Comparison of ENCODE assay signal across 14 cellular contexts in genomic region chr6:29243044-29243443, GRCh38. TPM values are rescaled to one million over a fixed set of nuclear protein-coding genes. Genes with fewer than 3 reads are reported as not detected.
"Had no signal": no experiment of that assay in that cellular context is flagged by ENCODE, and none has a peak within 500 bp of the region (broad histone marks: within the 10 kb centered on the region; RNA-seq: fewer than 3 reads in every experiment).

No MANE protein-coding gene starts in this region.

RNA-seq across cellular contexts. Expression of gene OR14J1, which starts 58.5 kb away (rescaled TPM):
- total RNA-seq: activated B cell treated with CpG ODN at 0.5 μM for 24 hours; activated CD4-positive, alpha-beta memory T cell treated with anti-CD3 and anti-CD28 coated beads for 36 hours; activated CD4-positive, alpha-beta memory T cell treated with anti-CD3 and anti-CD28 coated beads, Interleukin-2, amount 10 ng/mL, durations not matched to agents 7 days and 5 days; activated CD4-positive, alpha-beta T cell treated with anti-CD3 and anti-CD28 coated beads for 36 hours; activated CD4-positive, alpha-beta T cell treated with anti-CD3 and anti-CD28 coated beads, Interleukin-2, amount 10 ng/mL, durations not matched to agents 24 days and 14 days; activated CD4-positive, alpha-beta T cell treated with anti-CD3 and anti-CD28 coated beads, Interleukin-2, amount 10 ng/mL, durations not matched to agents 7 days and 5 days; activated CD8-positive, alpha-beta memory T cell treated with anti-CD3 and anti-CD28 coated beads for 36 hours; activated CD8-positive, alpha-beta memory T cell treated with anti-CD3 and anti-CD28 coated beads, Interleukin-2, amount 10 ng/mL, durations not matched to agents 7 days and 5 days; activated CD8-positive, alpha-beta T cell treated with anti-CD3 and anti-CD28 coated beads for 36 hours; activated CD8-positive, alpha-beta T cell treated with anti-CD3 and anti-CD28 coated beads, Interleukin-2, amount 10 ng/mL, durations not matched to agents 7 days and 5 days; T-helper 1 cell treated with Interleukin-12 subunit alpha and Interleukin-12 subunit beta and Interleukin-4 antibody, amounts not matched to agents 30 ng/mL and 1 ng/mL, for 36 hours; T-helper 17 cell; T-helper 2 cell treated with Interferon-gamma antibody and Interleukin-4, amounts not matched to agents 100 ng/mL and 5 ng/mL, for 36 hours; WTC11 had no signal
